8 cellular contexts compared by ENCODE assay signal in the genomic region with DNA sequence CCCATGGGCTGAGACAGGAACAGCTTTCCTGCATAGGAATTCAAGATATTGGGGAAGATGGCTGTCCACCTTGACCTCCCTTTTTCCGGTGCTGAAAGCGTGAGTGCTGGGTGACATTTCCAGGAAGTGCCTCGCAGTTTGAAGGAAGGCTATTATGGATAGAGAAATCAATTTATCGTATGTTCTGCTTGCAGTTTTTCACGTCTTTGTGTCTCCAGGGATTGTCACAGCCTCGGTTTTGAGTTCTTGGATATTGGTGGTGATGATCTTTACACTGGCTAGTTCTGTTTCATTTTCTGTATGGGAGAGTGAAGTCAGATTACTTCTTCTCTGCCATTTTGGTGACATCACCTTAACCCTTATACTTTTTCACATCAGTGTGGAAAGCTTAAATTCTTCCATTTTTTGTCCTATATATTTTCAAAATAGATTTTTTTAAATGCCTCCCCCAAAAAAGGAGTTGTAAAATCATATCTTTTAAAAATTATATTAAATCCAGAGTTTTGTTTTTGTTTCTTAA.
DNase-seq lines count a peak whose midpoint lies in the region; ATAC-seq and TF ChIP-seq lines count a peak whose summit lies in the region.

No MANE protein-coding gene starts in this region.

- intact Hi-C loops in natural killer cell (cut with micrococcal nuclease): loop anchor here (1.0 to 5.0 kb wide), 4 partner anchors 101 to 547 kb away; no protein-coding TSS in a partner anchor

- H3K79me2 ChIP-seq in OCI-LY3 (ENCODE audit: low read length) (no peaks in the 10 kb centered on the region), mesendoderm (ENCODE audit: control insufficient read depth, insufficient read depth, low read length) (no peaks in the 10 kb centered on the region)

- H4K5ac ChIP-seq in mesendoderm (ENCODE audit: low read length): no peak overlapping the region

- no peak overlapping the region; the same call in 1 of the 2 replicates for H3K27ac Mint-ChIP-seq in HFFc6
- peak overlapping the region; percentile 56 to 57 for H3K27ac Mint-ChIP-seq in natural killer cell

- H3K56ac ChIP-seq in mesendoderm (ENCODE audit: low read length): no peak overlapping the region

- peaks cover 8% of the 10 kb centered on the region; the same call in 1 of the 2 replicates for H3K9me3 ChIP-seq in OCI-LY3 (ENCODE audit: insufficient read depth, low read length)

- no peak overlapping the region for H2BK15ac ChIP-seq in mesendoderm (replicated peaks; ENCODE audit: low read depth)

- H3K4ac ChIP-seq in mesendoderm (ENCODE audit: low read depth, low read length): no peak overlapping the region

- no peak for DNase-seq in HFFc6
- DNase-seq in natural killer cell: no peak
- DNase-seq in H7: no peak
- no peak for DNase-seq in OCI-M2 (lab: John Stamatoyannopoulos, UW; ENCODE audit: unreplicated experiment)
- no peak for DNase-seq in mesendoderm
- DNase-seq in RKO (ENCODE audit: low spot score): no peak

- no CpG with 5 or more reads among the region's 6 CpGs for WGBS in mesendoderm (ENCODE audit: extremely low coverage, insufficient coverage, low lambda C conversion rate)

- peak overlapping the region; percentile 85 for H3K4me3 ChIP-seq in OCI-LY3 (ENCODE audit: low read length)
- H3K4me3 ChIP-seq in H7 (ENCODE audit: insufficient read depth, low read depth, low read length): no peak overlapping the region
- no peak overlapping the region for H3K4me3 ChIP-seq in mesendoderm (ENCODE audit: low read length)

- H3K18ac ChIP-seq in mesendoderm (ENCODE audit: low read length): no peak overlapping the region

- H3K9ac ChIP-seq in OCI-LY3 (ENCODE audit: low read length) (peak overlapping the region; percentile 81), mesendoderm (ENCODE audit: low read length) (no peak overlapping the region)

- peaks cover 23% of the 10 kb centered on the region for H3K4me1 Mint-ChIP-seq in HFFc6 (ENCODE audit: low read depth)
- no peaks in the 10 kb centered on the region for H3K4me1 Mint-ChIP-seq in natural killer cell

- no peak overlapping the region for H2BK120ac ChIP-seq in mesendoderm (ENCODE audit: low read depth, low read length)

- H2AFZ ChIP-seq in OCI-LY3 (ENCODE audit: low read depth, low read length): peak overlapping the region; percentile 96

- H4K8ac ChIP-seq in mesendoderm (ENCODE audit: low read depth, low read length): no peak overlapping the region

- H3K4me1 ChIP-seq in OCI-LY3 (ENCODE audit: low read length): peaks cover 19% of the 10 kb centered on the region
- H3K4me1 ChIP-seq in mesendoderm (ENCODE audit: control insufficient read depth, low read depth, low read length): no peaks in the 10 kb centered on the region

- H3K23ac ChIP-seq in mesendoderm (ENCODE audit: low read length): no peak overlapping the region

- H3K36me3 Mint-ChIP-seq in HFFc6 (ENCODE audit: low read depth) (no peaks in the 10 kb centered on the region), natural killer cell (peaks cover 7% of the 10 kb centered on the region)

- H3K36me3 ChIP-seq in OCI-LY3 (replicated peaks; ENCODE audit: low read depth, low read length) (no peaks in the 10 kb centered on the region), H7 (replicated peaks; ENCODE audit: control insufficient read depth, insufficient read depth, low read length) (no peaks in the 10 kb centered on the region), mesendoderm (ENCODE audit: control insufficient read depth, insufficient read depth, low read length) (no peaks in the 10 kb centered on the region)

- peak overlapping the region; percentile 96 for H3K4me2 ChIP-seq in OCI-LY3 (ENCODE audit: low read length)
- H3K4me2 ChIP-seq in mesendoderm (ENCODE audit: low read length): no peak overlapping the region

- ATAC-seq in GM18873 (IDR thresholded peaks at IDR 0.05; ENCODE audit: low FRiP score, unreplicated experiment): peak; percentile 31
- ATAC-seq in natural killer cell: peak; percentile 27 to 39 (median 35)

- H3K4me3 Mint-ChIP-seq in HFFc6: peak overlapping the region; percentile 76
- peak overlapping the region; percentile 85 for H3K4me3 Mint-ChIP-seq in natural killer cell

- H3K9me3 Mint-ChIP-seq in HFFc6: no peaks in the 10 kb centered on the region
- H3K9me3 Mint-ChIP-seq in natural killer cell: peaks cover 6 to 7% of the 10 kb centered on the region in 2 donors

- no peaks in the 10 kb centered on the region for H4K20me1 ChIP-seq in OCI-LY3 (ENCODE audit: insufficient read depth, low read length)

- H3K27me3 Mint-ChIP-seq in HFFc6 (ENCODE audit: insufficient read depth): no peaks in the 10 kb centered on the region; the same call in none of the 2 replicates
- H3K27me3 Mint-ChIP-seq in natural killer cell (ENCODE audit: low read depth in 2 of 2): no peaks in the 10 kb centered on the region

- no peaks in the 10 kb centered on the region for H3K79me1 ChIP-seq in mesendoderm (ENCODE audit: low read length)

- H3K27ac ChIP-seq in OCI-LY3 (ENCODE audit: low read length) (peak overlapping the region; percentile 88), mesendoderm (ENCODE audit: low read depth, low read length) (no peak overlapping the region)

- TF ChIP-seq CTCF in HFFc6 (IDR thresholded peaks at IDR 0.05): no peak
- TF ChIP-seq CTCF in OCI-LY3 (IDR thresholded peaks at IDR 0.05; ENCODE audit: low read depth, low read length): no peak
- TF ChIP-seq CTCF in natural killer cell (IDR thresholded peaks at IDR 0.05): no peak

- H2AK5ac ChIP-seq in mesendoderm (ENCODE audit: low read length): no peak overlapping the region

- no peaks in the 10 kb centered on the region for H3K27me3 ChIP-seq in OCI-LY3 (ENCODE audit: low read depth, low read length)
- H3K27me3 ChIP-seq in H7 (ENCODE audit: control insufficient read depth, insufficient read depth, low read length): no peaks in the 10 kb centered on the region
- H3K27me3 ChIP-seq in mesendoderm (ENCODE audit: insufficient read depth, low read length, poor library complexity): no peaks in the 10 kb centered on the region

- no peak overlapping the region for H2BK5ac ChIP-seq in mesendoderm (ENCODE audit: low read length)
